Comparison of ENCODE assay signal across 14 cellular contexts in genomic region chr10:8057636-8058273, GRCh38. TPM values are rescaled to one million over a fixed set of nuclear protein-coding genes. Genes with fewer than 3 reads are reported as not detected.
A peak's percentile ranks its signal among the peaks of the same experiment; 100 is the strongest.
DNase-seq lines count a peak whose midpoint lies in the region; ATAC-seq, FAIRE-seq and TF ChIP-seq lines count a peak whose summit lies in the region.
"Had no signal": no experiment of that assay in that cellular context is flagged by ENCODE, and none has a peak within 500 bp of the region (broad histone marks: within the 10 kb centered on the region; RNA-seq: fewer than 3 reads in every experiment).

No MANE protein-coding gene starts in this region.

- peak overlapping the region; percentile 91 to 100 (median 98) for H3K4me3 Mint-ChIP-seq in CD4-positive, CD25-positive, alpha-beta regulatory T cell
- no peak overlapping the region for H3K4me3 Mint-ChIP-seq in chondrocyte (ENCODE audit: unreplicated experiment)

- FAIRE-seq in K562 (lab: Jason Lieb, UNC): no peak
- FAIRE-seq: RCC 7860 had no signal

- H3K9me3 Mint-ChIP-seq in CD4-positive, CD25-positive, alpha-beta regulatory T cell: peaks cover 0 to 6% (median 1%) of the 10 kb centered on the region in 7 donors
- no peaks in the 10 kb centered on the region for H3K9me3 Mint-ChIP-seq in chondrocyte (ENCODE audit: low read depth)

- H3K9me1 ChIP-seq in K562 (ENCODE audit: control insufficient read depth, insufficient read depth, low read length): no peaks in the 10 kb centered on the region

- peaks cover 21% of the 10 kb centered on the region for H3K27me3 Mint-ChIP-seq in CD4-positive, CD25-positive, alpha-beta regulatory T cell
- peaks cover 76% of the 10 kb centered on the region for H3K27me3 Mint-ChIP-seq in chondrocyte (ENCODE audit: low read depth)

- no peaks in the 10 kb centered on the region for H3K9me3 ChIP-seq in CD4-positive, CD25-positive, alpha-beta regulatory T cell (ENCODE audit: control insufficient read depth in 2 of 2, low read length in 2 of 2)
- H3K9me3 ChIP-seq in K562 (replicated peaks; ENCODE audit: control insufficient read depth, insufficient read depth, low read depth, low read length): 0 out of 2 replicates have a peak, but pooled peaks cover 2% of the 10 kb centered on the region
- no peaks in the 10 kb centered on the region for H3K9me3 ChIP-seq in mesodermal cell (ENCODE audit: control insufficient read depth, low read length)
- H3K9me3 ChIP-seq: thoracic aorta had no signal

- in situ Hi-C loops in K562 (cut with MboI): no loop called here

- H3K4me2 ChIP-seq in K562 (ENCODE audit: insufficient read depth, low read length): no peak overlapping the region

- TF ChIP-seq CTCF in K562 (IDR thresholded peaks at IDR 0.05 in 2 of 3, conservative IDR thresholded peaks at IDR 0.05 in 1 of 3; ENCODE audit: insufficient read depth in 2 of 3, low read depth in 1 of 3, low read length in 3 of 3) (no peak), chondrocyte (IDR thresholded peaks at IDR 0.05) (no peak)

- TF ChIP-seq POLR2A in K562 (conservative IDR thresholded peaks at IDR 0.05): no peak

- H4K20me1 ChIP-seq in K562 (replicated peaks; ENCODE audit: control insufficient read depth, insufficient read depth, low read length): no peaks in the 10 kb centered on the region

- no TSS peak for BruUV-seq in K562 (replicated peaks; lab: Mats Ljungman, UMichigan)

- intact Hi-C loops in K562 (cut with micrococcal nuclease): no loop called here

- H3K79me2 ChIP-seq in K562 (ENCODE audit: control insufficient read depth, insufficient read depth, low read length): no peaks in the 10 kb centered on the region

- peaks cover 25% of the 10 kb centered on the region for H3K36me3 ChIP-seq in CD4-positive, CD25-positive, alpha-beta regulatory T cell (ENCODE audit: control insufficient read depth, insufficient read depth, low read length)
- no peaks in the 10 kb centered on the region for H3K36me3 ChIP-seq in K562 (ENCODE audit: control insufficient read depth, insufficient read depth, low read length)
- H3K36me3 ChIP-seq in mesodermal cell (ENCODE audit: control insufficient read depth, insufficient read depth, low read length): peaks cover 48% of the 10 kb centered on the region
- H3K36me3 ChIP-seq: thoracic aorta had no signal

- CTCF ChIA-PET in HEK293T (lab: Yijun Ruan, JAX) (no interaction called here), K562 (lab: Yijun Ruan, JAX; ENCODE audit: low intra/inter-chr PET ratio) (no interaction called here)

- no peak for DNase-seq in CD4-positive, CD25-positive, alpha-beta regulatory T cell
- no peak for DNase-seq in HEK293T (ENCODE audit: extremely low spot score)
- no peak for DNase-seq in K562 (ENCODE audit: extremely low read depth in 1 of 4, low spot score in 3 of 4)
- DNase-seq in chondrocyte (ENCODE audit: low spot score): no peak
- DNase-seq in NCI-H226: no peak
- DNase-seq in NCI-H1436 (lab: John Stamatoyannopoulos, UW): no peak
- DNase-seq: NCI-H187 treated with DMSO at 0.1 percent for 48 hours; stimulated activated CD4-positive, alpha-beta T cell treated with anti-CD3 and anti-CD28 coated beads, Interleukin-1b, Interleukin-23, amount 100 ng/mL, for 48 hours had no signal

- 6% methylated on average over 11 of the region's 15 CpGs for WGBS in K562 (ENCODE audit: insufficient coverage, low coverage, missing lambda C conversion rate)
- WGBS in mesodermal cell (ENCODE audit: insufficient coverage in 2 of 2), 2 experiments: 29 to 38% methylated on average over 10 to 11 of the region's 15 CpGs

- H2AFZ ChIP-seq in K562 (ENCODE audit: low read depth, low read length): no peak overlapping the region

- peaks cover 23% of the 10 kb centered on the region for H3K36me3 Mint-ChIP-seq in CD4-positive, CD25-positive, alpha-beta regulatory T cell
- H3K36me3 Mint-ChIP-seq in chondrocyte (ENCODE audit: low read depth): peaks cover 7% of the 10 kb centered on the region

- no peaks in the 10 kb centered on the region for H3K27me3 ChIP-seq in CD4-positive, CD25-positive, alpha-beta regulatory T cell (ENCODE audit: control insufficient read depth, insufficient read depth, low read length)
- peaks cover 28 to 53% of the 10 kb centered on the region in 2 experiments for H3K27me3 ChIP-seq in K562 (ENCODE audit: control insufficient read depth in 2 of 2, insufficient read depth in 2 of 2, low read length in 2 of 2)

- H3K4me1 ChIP-seq in CD4-positive, CD25-positive, alpha-beta regulatory T cell (ENCODE audit: control insufficient read depth, insufficient read depth, low read length, poor library complexity, severe bottlenecking): peaks cover 66% of the 10 kb centered on the region
- H3K4me1 ChIP-seq in K562 (replicated peaks in 1 of 2; ENCODE audit: control insufficient read depth in 2 of 2, insufficient read depth in 2 of 2, low read length in 2 of 2) (peaks cover 0 to 17% of the 10 kb centered on the region in 2 experiments; a peak in 3 of 5 replicates), mesodermal cell (ENCODE audit: control insufficient read depth, insufficient read depth, low read length, poor library complexity, severe bottlenecking) (peaks cover 43% of the 10 kb centered on the region)

- ATAC-seq in CD4-positive, CD25-positive, alpha-beta regulatory T cell (ENCODE audit: low read depth in 2 of 2): no peak
- ATAC-seq in K562: no peak
- ATAC-seq in GM19023 (IDR thresholded peaks at IDR 0.05; ENCODE audit: unreplicated experiment): no peak

- peak overlapping the region; percentile 86 for H3K4me3 ChIP-seq in CD4-positive, CD25-positive, alpha-beta regulatory T cell (ENCODE audit: low read depth, low read length)
- H3K4me3 ChIP-seq in K562: no peak overlapping the region
- peak overlapping the region; percentile 84 for H3K4me3 ChIP-seq in mesodermal cell (ENCODE audit: extremely low read depth, insufficient read depth, low read length, poor library complexity, severe bottlenecking)

- POLR2A ChIA-PET in HEK293T (lab: Yijun Ruan, JAX) (no interaction called here), K562 (lab: Yijun Ruan, JAX) (no interaction called here)

- no peak overlapping the region; a peak in 1 of 4 replicates for H3K9ac ChIP-seq in K562 (ENCODE audit: insufficient read depth in 1 of 2, low read depth in 2 of 2, low read length in 2 of 2)

- TF ChIP-seq EP300 in K562 (IDR thresholded peaks at IDR 0.05; ENCODE audit: low read length): no peak

- peak overlapping the region; percentile 87 to 98 (median 98) for H3K27ac Mint-ChIP-seq in CD4-positive, CD25-positive, alpha-beta regulatory T cell
- H3K27ac Mint-ChIP-seq in chondrocyte (ENCODE audit: unreplicated experiment): no peak overlapping the region

- H3K4me1 Mint-ChIP-seq in CD4-positive, CD25-positive, alpha-beta regulatory T cell: peaks cover 10 to 64% (median 46%) of the 10 kb centered on the region in 4 donors
- peaks cover 23% of the 10 kb centered on the region for H3K4me1 Mint-ChIP-seq in chondrocyte (ENCODE audit: low read depth)

- peak overlapping the region; percentile 90 for H3K27ac ChIP-seq in CD4-positive, CD25-positive, alpha-beta regulatory T cell (ENCODE audit: insufficient read depth, low read length, poor library complexity, severe bottlenecking)
- H3K27ac ChIP-seq in K562 (ENCODE audit: extremely low read depth, low read depth, low read length) (no peak overlapping the region), mesodermal cell (ENCODE audit: low read depth, low read length, severe bottlenecking) (peak overlapping the region; percentile 78)
- H3K27ac ChIP-seq: C4-2B, thoracic aorta had no signal

- TF ChIP-seq RAD21 in K562 (CRISPR knock-in tag; conservative IDR thresholded peaks at IDR 0.05 in 1 of 2, IDR thresholded peaks at IDR 0.05 in 1 of 2): no peak

TF ChIP-seq in HEK293T, 16 proteins besides CTCF, POLR2A, EP300 and RAD21 (continues in another document):
- TF ChIP-seq FOXM1 (IDR thresholded peaks at IDR 0.05; ENCODE audit: borderline replicate concordance) (no peak), TARDBP (IDR thresholded peaks at IDR 0.05) (no peak), LEF1 (IDR thresholded peaks at IDR 0.05; ENCODE audit: borderline replicate concordance) (no peak), HDGF (IDR thresholded peaks at IDR 0.05; ENCODE audit: borderline replicate concordance) (no peak)

RNA-seq across cellular contexts. Expression of gene GATA3, which starts 3.3 kb away (rescaled TPM):
- 182 TPM for total RNA-seq in CD4-positive, CD25-positive, alpha-beta regulatory T cell
- polyA plus RNA-seq in CD4-positive, CD25-positive, alpha-beta regulatory T cell: 10 to 100 TPM; 32.9 to 49.7 (median 42.5) TPM
- not detected in 2 replicates for total RNA-seq in K562 (2011; cell fraction: chromatin; rRNA removed; ENCODE audit: low replicate concordance)
- total RNA-seq in K562 (2011; cell fraction: nucleolus; rRNA removed): not detected in 2 replicates
- total RNA-seq in K562 (2011; cell fraction: nucleoplasm; rRNA removed): not detected in 2 replicates
- not detected in 2 replicates for total RNA-seq in K562 (2014; rRNA removed)
- total RNA-seq in K562 (2014; rRNA removed; fragmentation: Illumina TruSeq; extraction: Trizol): not detected in 2 replicates
- not detected in 2 replicates for total RNA-seq in K562 (2015; rRNA removed; fragmentation: Illumina TruSeq; extraction: Trizol)
- 0.24 and 0.25 TPM in 2 replicates for total RNA-seq in K562 (2021)
- not detected in 2 replicates for polyA plus RNA-seq in K562 (2011; rRNA removed)
- polyA plus RNA-seq in K562 (2011; cell fraction: cytosol; rRNA removed): not detected in 2 replicates
- polyA plus RNA-seq in K562 (2011; cell fraction: nucleus; rRNA removed): 0.14 TPM in 1 of 2 replicates, not detected in the other
- polyA plus RNA-seq in K562 (2012): 0.05 and 0.10 TPM in 2 replicates
- polyA plus RNA-seq in K562 (2014; fragmentation: Illumina TruSeq; extraction: Trizol): 0.09 TPM in 1 of 2 replicates, not detected in the other
- under 1 TPM in 1 of 2 experiments, not detected in 1; 0.01 TPM for polyA plus RNA-seq in K562 (2014; fragmentation: Nextera tagmentation; extraction: Ambion mirVana)
- polyA plus RNA-seq in K562 (2014; rRNA removed): not detected in 2 replicates
- polyA minus RNA-seq in K562 (2011; rRNA and poly(A)+ RNA removed): not detected in 2 replicates
- not detected in 2 replicates for polyA minus RNA-seq in K562 (2011; cell fraction: cytosol; rRNA and poly(A)+ RNA removed)
- not detected in 2 replicates for polyA minus RNA-seq in K562 (2011; cell fraction: nucleus; rRNA and poly(A)+ RNA removed)
- 41.5 TPM for polyA plus RNA-seq in mesodermal cell (2013, experiment 1 of 2)
- polyA plus RNA-seq in mesodermal cell (2013, experiment 2 of 2): 28.9 TPM
- total RNA-seq in chondrocyte: not detected in 3 replicates
- total RNA-seq: fibroblast of villous mesenchyme, thoracic aorta had no signal

Comparison
In these comparisons a context has a peak if more than half of its experiments do, and no peak if none do; other contexts are left out.
1. RNA of gene GATA3, which starts 3.3 kb away (total RNA-seq): 182 TPM in CD4-positive, CD25-positive, alpha-beta regulatory T cell (single experiment); 0.24 to 0.25 TPM in K562 and not detected in chondrocyte; every median in the first group is over 100 times any median in the second.